8 cellular contexts compared by ENCODE assay signal in the genomic region with DNA sequence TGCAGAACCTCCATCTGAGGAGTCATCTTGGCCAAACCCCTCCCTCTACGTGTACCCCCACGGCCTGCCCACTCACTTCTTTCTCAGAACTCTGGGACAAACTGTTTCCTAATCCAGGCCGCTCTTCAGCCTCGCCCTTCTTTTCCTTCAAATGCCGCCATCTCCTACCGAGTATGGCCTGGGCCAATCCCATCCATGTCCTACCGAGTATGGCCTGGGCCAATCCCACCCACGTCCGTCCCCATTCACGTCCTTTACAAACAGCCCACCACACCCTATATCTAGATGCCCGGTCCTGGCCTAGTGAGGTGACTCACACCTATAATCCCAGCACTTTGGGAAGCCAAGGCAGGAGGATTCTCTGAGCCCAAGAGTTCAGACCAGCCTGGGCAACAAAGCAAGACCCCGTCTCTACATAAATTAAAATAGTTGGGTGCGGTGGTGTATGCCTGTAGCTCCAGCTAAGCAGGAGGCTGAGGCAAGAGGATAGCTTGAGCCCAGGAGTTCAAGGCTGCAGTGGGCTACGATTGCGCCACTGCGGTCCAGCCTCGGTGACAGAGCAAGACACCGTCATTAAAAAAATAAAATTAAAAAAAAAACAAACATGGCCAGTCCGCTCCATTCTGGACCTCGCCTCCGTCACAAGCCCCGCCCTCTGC. TPM values are rescaled to one million over a fixed set of nuclear protein-coding genes. Genes with fewer than 3 reads are reported as not detected.
DNase-seq lines count a peak whose midpoint lies in the region; ATAC-seq, FAIRE-seq and TF ChIP-seq lines count a peak whose summit lies in the region.

No MANE protein-coding gene starts in this region.

- H3K27ac ChIP-seq in coronary artery = peak overlapping the region; percentile 36 to 74

- no peaks in the 10 kb centered on the region for H3K36me3 Mint-ChIP-seq in natural killer cell

- TF ChIP-seq CTCF in AG09309 (IDR thresholded peaks at IDR 0.05; ENCODE audit: control insufficient read depth, insufficient read depth, low read depth, low read length, missing control alignments) (no peak), LNCaP clone FGC (IDR thresholded peaks at IDR 0.05; ENCODE audit: control insufficient read depth, extremely low read depth, insufficient read depth) (no peak), coronary artery (IDR thresholded peaks at IDR 0.05) (no peak), natural killer cell (IDR thresholded peaks at IDR 0.05) (no peak), D721Med (IDR thresholded peaks at IDR 0.05; ENCODE audit: insufficient read depth, missing control alignments) (no peak)

- no peak for FAIRE-seq in D721Med (lab: Jason Lieb, UNC)

- peaks cover 6 to 30% of the 10 kb centered on the region in 2 donors for H3K4me1 Mint-ChIP-seq in natural killer cell

- H3K4me3 Mint-ChIP-seq in natural killer cell = peak overlapping the region; percentile 96

- DNase-seq in AG09309 (ENCODE audit: low read depth) = no peak
- DNase-seq in LNCaP clone FGC (ENCODE audit: low read depth) = no peak
- no peak for DNase-seq in coronary artery (ENCODE audit: low spot score)
- no peak for DNase-seq in natural killer cell
- DNase-seq in D721Med (ENCODE audit: insufficient read length, low spot score) = no peak
- no peak for DNase-seq in RKO (ENCODE audit: low spot score)
- DNase-seq in DMS114 treated with DMSO at 0.1 percent for 48 hours (lab: John Stamatoyannopoulos, UW; ENCODE audit: unreplicated experiment) = no peak
- no peak for DNase-seq in Ammon's horn (ENCODE audit: low spot score)

- H3K27ac Mint-ChIP-seq in natural killer cell = peak overlapping the region; percentile 80 to 92

- ATAC-seq in natural killer cell = no peak

- no peaks in the 10 kb centered on the region for H3K9me3 Mint-ChIP-seq in natural killer cell

- peak overlapping the region; percentile 88 for H3K4me3 ChIP-seq in AG09309 (ENCODE audit: control insufficient read depth, low read depth, low read length)
- peak overlapping the region; percentile 54 for H3K4me3 ChIP-seq in LNCaP clone FGC (ENCODE audit: low read depth, low read length)
- H3K4me3 ChIP-seq in coronary artery = peak overlapping the region; percentile 89

- H3K27me3 Mint-ChIP-seq in natural killer cell (ENCODE audit: low read depth in 2 of 2) = no peaks in the 10 kb centered on the region

- intact Hi-C loops in natural killer cell (cut with micrococcal nuclease) = no loop called here

RNA-seq across cellular contexts. Expression of gene TMEM160, which starts 1.0 kb away (rescaled TPM):
- total RNA-seq in natural killer cell = 10 to 100 TPM; 29.1 to 35.5 (median 31.3) TPM

RNA-seq across cellular contexts. Expression of gene NPAS1, which starts 27.8 kb away (rescaled TPM):
- under 1 TPM in 2 of 3 donors, not detected in 1; 0.64 to 0.65 TPM for total RNA-seq in natural killer cell
